Comparison of ENCODE assay signal across 9 cellular contexts in genomic region chr1:25874635-25875153, GRCh38. TPM values are rescaled to one million over a fixed set of nuclear protein-coding genes. Genes with fewer than 3 reads are reported as not detected.
DNase-seq lines count a peak whose midpoint lies in the region; ATAC-seq and TF ChIP-seq lines count a peak whose summit lies in the region.
"Had no signal": no experiment of that assay in that cellular context is flagged by ENCODE, and none has a peak within 500 bp of the region (broad histone marks: within the 10 kb centered on the region; RNA-seq: fewer than 3 reads in every experiment).

No MANE protein-coding gene starts in this region.

- intact Hi-C loops in sciatic nerve (cut with DNase I), result no loop called here

- peak overlapping the region; percentile 97 for H3K27ac ChIP-seq in VCaP

- peak overlapping the region; percentile 67 for H3K4me3 ChIP-seq in fibroblast of villous mesenchyme (ENCODE audit: low read depth, low read length)

- TF ChIP-seq CTCF in GM10266 (IDR thresholded peaks at IDR 0.05; ENCODE audit: control insufficient read depth, insufficient read depth, low read depth, missing control alignments), result no peak
- TF ChIP-seq CTCF in VCaP (conservative IDR thresholded peaks at IDR 0.05), result no peak
- TF ChIP-seq CTCF in fibroblast of villous mesenchyme (IDR thresholded peaks at IDR 0.05; ENCODE audit: insufficient read depth, low read depth, low read length), result no peak

- peak; percentile 3 for ATAC-seq in sciatic nerve
- no peak for ATAC-seq in activated CD4-positive, CD25-positive, alpha-beta regulatory T cell treated with anti-CD3 and anti-CD28 coated beads, Interleukin-2, amount 50 U/mL, for 24 hours

- DNase-seq in GM10266 (ENCODE audit: extremely low spot score) (peak; percentile 32), fibroblast of villous mesenchyme (ENCODE audit: low read depth) (no peak), sciatic nerve (ENCODE audit: low spot score) (no peak), hepatic stellate cell (ENCODE audit: low spot score) (no peak), NOMO-1 treated with dmso at 0.1 percent for 144 hours (lab: John Stamatoyannopoulos, UW; ENCODE audit: unreplicated experiment) (no peak), NCI-H1048 (lab: John Stamatoyannopoulos, UW) (no peak)
- DNase-seq: GOT3 had no signal

RNA-seq across cellular contexts. Expression of gene PAQR7, which starts 0.8 kb away (rescaled TPM):
- total RNA-seq in fibroblast of villous mesenchyme (8.1 and 16.0 TPM in 2 replicates), sciatic nerve (12.3 TPM)

RNA-seq across cellular contexts. Expression of gene AUNIP, which starts 15.4 kb away (rescaled TPM):
- total RNA-seq in fibroblast of villous mesenchyme, result 2.9 and 3.5 TPM in 2 replicates
- total RNA-seq in sciatic nerve, result not detected

RNA-seq across cellular contexts. Expression of gene STMN1, which starts 31.5 kb away (rescaled TPM):
- total RNA-seq in fibroblast of villous mesenchyme (85.9 and 99.9 TPM in 2 replicates), sciatic nerve (186 TPM)

RNA-seq across cellular contexts. Expression of gene MTFR1L, which starts 54.9 kb away (rescaled TPM):
- 46.6 and 47.4 TPM in 2 replicates for total RNA-seq in fibroblast of villous mesenchyme
- 65.4 TPM for total RNA-seq in sciatic nerve
